ENCODE assay signal across 8 cellular contexts in genomic region chr6:15327271-15327670, GRCh38.
DNase-seq lines count a peak whose midpoint lies in the region; ATAC-seq and TF ChIP-seq lines count a peak whose summit lies in the region.

No MANE protein-coding gene starts in this region.

- H3K27me3 Mint-ChIP-seq in central memory CD8-positive, alpha-beta T cell = no peaks in the 10 kb centered on the region

- no peak overlapping the region for H3K27ac Mint-ChIP-seq in central memory CD8-positive, alpha-beta T cell (ENCODE audit: low read depth)

- 55 to 73% methylated on average over 7 of the region's 7 CpGs for WGBS in tibial nerve, 2 donors

- H3K4me3 ChIP-seq in Peyer's patch (no peak overlapping the region), tibial nerve (no peak overlapping the region)

- H3K9me3 Mint-ChIP-seq in central memory CD8-positive, alpha-beta T cell = no peaks in the 10 kb centered on the region

- no peak overlapping the region for H3K27ac ChIP-seq in Peyer's patch
- H3K27ac ChIP-seq in tibial nerve = no peak overlapping the region

- TF ChIP-seq POLR2A in Peyer's patch (IDR thresholded peaks at IDR 0.05) = no peak
- TF ChIP-seq POLR2A in tibial nerve (IDR thresholded peaks at IDR 0.05) = no peak

- no peaks in the 10 kb centered on the region for H3K36me3 ChIP-seq in Peyer's patch
- H3K36me3 ChIP-seq in tibial nerve = no peaks in the 10 kb centered on the region

- peak; percentile 44 for ATAC-seq in central memory CD8-positive, alpha-beta T cell (replicated peaks; ENCODE audit: extremely low read depth, poor library complexity, severe bottlenecking)

- H3K9me3 ChIP-seq in Peyer's patch = no peaks in the 10 kb centered on the region
- H3K9me3 ChIP-seq in tibial nerve = no peaks in the 10 kb centered on the region

- TF ChIP-seq CTCF in Peyer's patch (IDR thresholded peaks at IDR 0.05) (peak in 4 of 6 experiments; percentile 16 to 61 (median 59)), tibial nerve (IDR thresholded peaks at IDR 0.05) (peak in 1 of 5 experiments; percentile 8)

- H3K4me1 ChIP-seq in Peyer's patch = peaks cover 0 to 57% (median 11%) of the 10 kb centered on the region in 4 donors
- H3K4me1 ChIP-seq in tibial nerve = peaks cover 0 to 81% (median 37%) of the 10 kb centered on the region in 4 donors

- peaks cover 3% of the 10 kb centered on the region for H3K36me3 Mint-ChIP-seq in central memory CD8-positive, alpha-beta T cell (ENCODE audit: insufficient read depth)

- TF ChIP-seq EP300 in tibial nerve (IDR thresholded peaks at IDR 0.05) = no peak

- H3K27me3 ChIP-seq in Peyer's patch (no peaks in the 10 kb centered on the region), tibial nerve (no peaks in the 10 kb centered on the region)

- peak; percentile 11 to 21 for DNase-seq in activated CD4-positive, alpha-beta T cell treated with anti-CD3 and anti-CD28 coated beads for 24 hours (ENCODE audit: low read depth in 2 of 2)
- DNase-seq in activated CD4-positive, alpha-beta T cell treated with anti-CD3 and anti-CD28 coated beads for 1 hour = no peak
- DNase-seq in Peyer's patch = peak in 1 of 3 donors; percentile 76
- DNase-seq in central memory CD8-positive, alpha-beta T cell (ENCODE audit: low spot score in 2 of 2) = no peak
- DNase-seq in stimulated activated CD4-positive, alpha-beta T cell treated with anti-CD3 and anti-CD28 coated beads, Interleukin-15, amount 100 ng/mL, for 24 hours = peak; percentile 48
- no peak for DNase-seq in DMS153 (lab: John Stamatoyannopoulos, UW)
- DNase-seq in DMS153 treated with DMSO at 0.1 percent for 48 hours (lab: John Stamatoyannopoulos, UW; ENCODE audit: unreplicated experiment) = no peak
- no peak for DNase-seq in tibial nerve (ENCODE audit: low spot score in 2 of 2)

- peaks cover 84% of the 10 kb centered on the region for H3K4me1 Mint-ChIP-seq in central memory CD8-positive, alpha-beta T cell

- H3K4me3 Mint-ChIP-seq in central memory CD8-positive, alpha-beta T cell = no peak overlapping the region

Comparison
In these comparisons a context has a peak if more than half of its experiments do, and no peak if none do; other contexts are left out.
1. DNase-seq: peak in activated CD4-positive, alpha-beta T cell treated with anti-CD3 and anti-CD28 coated beads for 24 hours (2 of 2) and stimulated activated CD4-positive, alpha-beta T cell treated with anti-CD3 and anti-CD28 coated beads, Interleukin-15, amount 100 ng/mL, for 24 hours (single experiment); none in activated CD4-positive, alpha-beta T cell treated with anti-CD3 and anti-CD28 coated beads for 1 hour (single experiment), central memory CD8-positive, alpha-beta T cell (0 of 2), DMS153 (single experiment), DMS153 treated with DMSO at 0.1 percent for 48 hours (single experiment) and tibial nerve (0 of 2).